In the genomic region with DNA sequence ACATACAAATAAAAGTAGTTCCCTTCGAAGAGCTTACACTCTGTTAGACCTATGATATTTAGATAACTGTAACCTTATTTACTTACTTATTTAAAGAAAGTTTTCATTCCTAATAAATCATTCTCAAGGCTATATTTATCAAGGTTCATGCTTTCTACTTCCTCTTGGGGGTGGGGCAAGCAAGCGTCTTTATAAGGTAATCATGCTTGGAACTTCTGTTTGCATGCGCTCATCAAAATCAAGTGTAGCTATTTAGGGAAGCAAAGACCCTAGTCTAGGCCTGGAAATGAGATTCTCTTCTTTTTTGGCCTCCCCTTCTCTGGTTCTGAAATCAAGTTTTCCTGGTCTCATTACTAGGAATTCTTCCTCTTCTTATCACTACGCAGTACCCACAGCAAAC, we compare ENCODE assay signal across 1 cellular context.
TF ChIP-seq lines count a peak whose summit lies in the region.

No MANE protein-coding gene starts in this region.

TF ChIP-seq in GM23338, 12 proteins besides CTCF, POLR2A, EP300 and RAD21 (continued from another document):
- TF ChIP-seq ZNF462 (CRISPR knock-in tag; IDR thresholded peaks at IDR 0.05) (no peak), STAT1 (IDR thresholded peaks at IDR 0.05; ENCODE audit: unreplicated experiment) (no peak), ZNF331 (CRISPR knock-in tag; IDR thresholded peaks at IDR 0.05; ENCODE audit: low read depth) (no peak), EZH2phosphoT487 (IDR thresholded peaks at IDR 0.05; ENCODE audit: unreplicated experiment) (no peak), NANOG (IDR thresholded peaks at IDR 0.05; ENCODE audit: borderline replicate concordance) (no peak), ZNF114 (CRISPR knock-in tag; IDR thresholded peaks at IDR 0.05) (no peak), EZH2 (IDR thresholded peaks at IDR 0.05; ENCODE audit: low read depth, unreplicated experiment) (no peak), POLR2AphosphoS5 (IDR thresholded peaks at IDR 0.05; ENCODE audit: low read depth) (no peak)
- TF ChIP-seq, protein P1, sequence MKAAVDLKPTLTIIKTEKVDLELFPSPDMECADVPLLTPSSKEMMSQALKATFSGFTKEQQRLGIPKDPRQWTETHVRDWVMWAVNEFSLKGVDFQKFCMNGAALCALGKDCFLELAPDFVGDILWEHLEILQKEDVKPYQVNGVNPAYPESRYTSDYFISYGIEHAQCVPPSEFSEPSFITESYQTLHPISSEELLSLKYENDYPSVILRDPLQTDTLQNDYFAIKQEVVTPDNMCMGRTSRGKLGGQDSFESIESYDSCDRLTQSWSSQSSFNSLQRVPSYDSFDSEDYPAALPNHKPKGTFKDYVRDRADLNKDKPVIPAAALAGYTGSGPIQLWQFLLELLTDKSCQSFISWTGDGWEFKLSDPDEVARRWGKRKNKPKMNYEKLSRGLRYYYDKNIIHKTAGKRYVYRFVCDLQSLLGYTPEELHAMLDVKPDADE (IDR thresholded peaks at IDR 0.05): no peak
